ENCODE assay signal across 23 cellular contexts in genomic region chr17:31997005-31997404, GRCh38.
"Had no signal": no experiment of that assay in that cellular context is flagged by ENCODE, and none has a peak within 500 bp of the region (broad histone marks: within the 10 kb centered on the region; RNA-seq: fewer than 3 reads in every experiment).

No MANE protein-coding gene starts in this region.

- H3K9me3 ChIP-seq: left lung, mucosa of descending colon, pancreas, prostate gland, tibial nerve, uterus had no signal

- H3K27ac Mint-ChIP-seq: naive thymus-derived CD4-positive, alpha-beta T cell; natural killer cell treated with Interleukin-12 subunit alpha and Interleukin-12 subunit beta and Interleukin-15 and Interleukin-18, amount 100 ng/mL, for 72 hours; stimulated activated effector memory CD8-positive, alpha-beta T cell treated with anti-CD3 and anti-CD28 coated beads, Interleukin-12 subunit alpha, Interleukin-12 subunit beta, amount 100 ng/mL, for 72 hours; stimulated activated naive CD8-positive, alpha-beta T cell treated with anti-CD3 and anti-CD28 coated beads, Interleukin-15, Interleukin-2, amounts not matched to agents 100 ng/mL and 50 ng/mL, for 24 hours; type B pancreatic cell had no signal

- H3K4me3 Mint-ChIP-seq: naive thymus-derived CD4-positive, alpha-beta T cell; natural killer cell treated with Interleukin-12 subunit alpha and Interleukin-12 subunit beta and Interleukin-15 and Interleukin-18, amount 100 ng/mL, for 72 hours; stimulated activated effector memory CD8-positive, alpha-beta T cell treated with anti-CD3 and anti-CD28 coated beads, Interleukin-12 subunit alpha, Interleukin-12 subunit beta, amount 100 ng/mL, for 72 hours; stimulated activated naive CD8-positive, alpha-beta T cell treated with anti-CD3 and anti-CD28 coated beads, Interleukin-15, Interleukin-2, amounts not matched to agents 100 ng/mL and 50 ng/mL, for 24 hours; type B pancreatic cell had no signal

- H3K36me3 Mint-ChIP-seq: natural killer cell treated with Interleukin-12 subunit alpha and Interleukin-12 subunit beta and Interleukin-15 and Interleukin-18, amount 100 ng/mL, for 72 hours had no signal

- H3K27ac ChIP-seq: left lung, pancreas, prostate gland, skin epidermis, tibial nerve, uterus had no signal

- ATAC-seq: left colon; left lung; mucosa of descending colon; naive thymus-derived CD4-positive, alpha-beta T cell; natural killer cell treated with Interleukin-12 subunit alpha and Interleukin-12 subunit beta and Interleukin-15 and Interleukin-18, amount 100 ng/mL, for 72 hours; pancreas; right cardiac atrium; sciatic nerve; stimulated activated effector memory CD8-positive, alpha-beta T cell treated with anti-CD3 and anti-CD28 coated beads, Interleukin-12 subunit alpha, Interleukin-12 subunit beta, amount 100 ng/mL, for 72 hours had no signal

- H3K4me3 ChIP-seq: left lung, lung, mucosa of descending colon, pancreas, prostate gland, skin epidermis, tibial nerve, uterus had no signal

- DNase-seq: hippocampal formation; kidney; left colon; left lung; midbrain; mucosa of descending colon; naive thymus-derived CD4-positive, alpha-beta T cell; pancreas; posterior cingulate gyrus; retina; right cardiac atrium; stimulated activated CD4-positive, alpha-beta T cell treated with anti-CD3 and anti-CD28 coated beads, Interleukin-4, amount 100 ng/mL, for 24 hours; stimulated activated naive CD4-positive, alpha-beta T cell; uterus had no signal

- H3K4me1 ChIP-seq: left lung, pancreas, prostate gland, tibial nerve, uterus had no signal

- H3K9me3 Mint-ChIP-seq: naive thymus-derived CD4-positive, alpha-beta T cell; natural killer cell treated with Interleukin-12 subunit alpha and Interleukin-12 subunit beta and Interleukin-15 and Interleukin-18, amount 100 ng/mL, for 72 hours; stimulated activated effector memory CD8-positive, alpha-beta T cell treated with anti-CD3 and anti-CD28 coated beads, Interleukin-12 subunit alpha, Interleukin-12 subunit beta, amount 100 ng/mL, for 72 hours; stimulated activated naive CD8-positive, alpha-beta T cell treated with anti-CD3 and anti-CD28 coated beads, Interleukin-15, Interleukin-2, amounts not matched to agents 100 ng/mL and 50 ng/mL, for 24 hours; type B pancreatic cell had no signal

- H3K4me1 Mint-ChIP-seq: naive thymus-derived CD4-positive, alpha-beta T cell; stimulated activated effector memory CD8-positive, alpha-beta T cell treated with anti-CD3 and anti-CD28 coated beads, Interleukin-12 subunit alpha, Interleukin-12 subunit beta, amount 100 ng/mL, for 72 hours had no signal

- H3K27me3 Mint-ChIP-seq: naive thymus-derived CD4-positive, alpha-beta T cell; natural killer cell treated with Interleukin-12 subunit alpha and Interleukin-12 subunit beta and Interleukin-15 and Interleukin-18, amount 100 ng/mL, for 72 hours; stimulated activated naive CD8-positive, alpha-beta T cell treated with anti-CD3 and anti-CD28 coated beads, Interleukin-15, Interleukin-2, amounts not matched to agents 100 ng/mL and 50 ng/mL, for 24 hours; type B pancreatic cell had no signal

- H3K27me3 ChIP-seq: left lung, pancreas, tibial nerve, uterus had no signal
